1 cellular context compared by ENCODE assay signal in genomic region chr4:27861802-27862201, GRCh38.
A peak's percentile ranks its signal among the peaks of the same experiment; 100 is the strongest.
TF ChIP-seq lines count a peak whose summit lies in the region.

No MANE protein-coding gene starts in this region.

TF ChIP-seq in GM12878, 131 proteins besides CTCF, POLR2A, EP300 and RAD21 (continued from another document and continues in another):
- TF ChIP-seq MTA2 (IDR thresholded peaks at IDR 0.05; ENCODE audit: low read depth), result peak; percentile 59; the same call in 1 of the 2 replicates
- TF ChIP-seq SPI1 (IDR thresholded peaks at IDR 0.05; ENCODE audit: borderline replicate concordance, insufficient read depth, low read depth, low read length), result no peak; the same call in 1 of the 2 replicates
- TF ChIP-seq IKZF2 (IDR thresholded peaks at IDR 0.05), result peak; percentile 55 to 56
- no peak for TF ChIP-seq TARDBP (IDR thresholded peaks at IDR 0.05; ENCODE audit: borderline replicate concordance)
- TF ChIP-seq STAT3 (IDR thresholded peaks at IDR 0.05; ENCODE audit: low read depth, low read length), result no peak
- TF ChIP-seq NFIC (IDR thresholded peaks at IDR 0.05; ENCODE audit: low read depth, low read length), result no peak
- no peak for TF ChIP-seq TCF7 (IDR thresholded peaks at IDR 0.05; ENCODE audit: borderline replicate concordance)
- TF ChIP-seq ZNF622 (IDR thresholded peaks at IDR 0.05), result no peak
- no peak for TF ChIP-seq E2F4 (IDR thresholded peaks at IDR 0.05; ENCODE audit: low read depth, low read length)
- no peak for TF ChIP-seq TCF3 (IDR thresholded peaks at IDR 0.05; ENCODE audit: borderline replicate concordance, insufficient read depth, low read depth, low read length)
- TF ChIP-seq MEF2A (IDR thresholded peaks at IDR 0.05; ENCODE audit: insufficient read depth, low read depth, low read length), result peak; percentile 79; the same call in 1 of the 2 replicates
- no peak for TF ChIP-seq HDAC6 (IDR thresholded peaks at IDR 0.05; ENCODE audit: unreplicated experiment)
- TF ChIP-seq ZNF384 (IDR thresholded peaks at IDR 0.05; ENCODE audit: borderline replicate concordance, low read depth, low read length), result peak; percentile 94
- TF ChIP-seq E2F8 (IDR thresholded peaks at IDR 0.05; ENCODE audit: low read depth, partially characterized antibody), result no peak
- TF ChIP-seq BMI1 (IDR thresholded peaks at IDR 0.05; ENCODE audit: borderline replicate concordance), result no peak
- no peak for TF ChIP-seq PBX3 (IDR thresholded peaks at IDR 0.05; ENCODE audit: insufficient replicate concordance, low read depth, low read length)
- TF ChIP-seq HDAC2 (IDR thresholded peaks at IDR 0.05), result no peak
- TF ChIP-seq FOXK2 (IDR thresholded peaks at IDR 0.05), result no peak
- no peak for TF ChIP-seq CBFB (IDR thresholded peaks at IDR 0.05; ENCODE audit: low read depth)
- no peak for TF ChIP-seq SIX5 (IDR thresholded peaks at IDR 0.05; ENCODE audit: low read depth, low read length, severe bottlenecking)
- no peak for TF ChIP-seq ETV6 (conservative IDR thresholded peaks at IDR 0.05 in 1 of 2, IDR thresholded peaks at IDR 0.05 in 1 of 2; ENCODE audit: borderline replicate concordance in 1 of 2, low read depth in 1 of 2)
- TF ChIP-seq NR2C1 (IDR thresholded peaks at IDR 0.05), result 0 out of 2 replicates have a peak, but pooled peaks have one; percentile 10
- no peak for TF ChIP-seq BCL3 (IDR thresholded peaks at IDR 0.05; ENCODE audit: borderline replicate concordance, insufficient read depth, low read depth, low read length, poor library complexity, severe bottlenecking)
- TF ChIP-seq GABPA (IDR thresholded peaks at IDR 0.05; ENCODE audit: low read depth), result no peak
- no peak for TF ChIP-seq SP1 (IDR thresholded peaks at IDR 0.05; ENCODE audit: low read depth, low read length)
- peak; percentile 71; the same call in 1 of the 2 replicates for TF ChIP-seq JUND (IDR thresholded peaks at IDR 0.05; ENCODE audit: low read depth, low read length)
- TF ChIP-seq RELB (IDR thresholded peaks at IDR 0.05; ENCODE audit: low read depth), result peak; percentile 50; the same call in 1 of the 2 replicates
- TF ChIP-seq MEF2B (IDR thresholded peaks at IDR 0.05; ENCODE audit: partially characterized antibody, poor library complexity, severe bottlenecking), result peak; percentile 86
- TF ChIP-seq MLLT1 (IDR thresholded peaks at IDR 0.05), result no peak
- no peak for TF ChIP-seq PKNOX1 (IDR thresholded peaks at IDR 0.05)
- no peak for TF ChIP-seq CREB1 (IDR thresholded peaks at IDR 0.05; ENCODE audit: low read depth)
- 0 out of 2 replicates have a peak, but pooled peaks have one; percentile 25 for TF ChIP-seq IRF4 (IDR thresholded peaks at IDR 0.05; ENCODE audit: low read depth, low read length)
- TF ChIP-seq CEBPZ (IDR thresholded peaks at IDR 0.05; ENCODE audit: low read depth, low read length), result no peak
- TF ChIP-seq CREM (IDR thresholded peaks at IDR 0.05; ENCODE audit: low read depth), result no peak
- 0 out of 2 replicates have a peak, but pooled peaks have one; percentile 18 for TF ChIP-seq ATF7 (IDR thresholded peaks at IDR 0.05; ENCODE audit: low read depth)
- no peak for TF ChIP-seq POU2F2 (IDR thresholded peaks at IDR 0.05; ENCODE audit: borderline replicate concordance, low read depth, low read length)
- no peak for TF ChIP-seq SKIL (IDR thresholded peaks at IDR 0.05; ENCODE audit: low read depth, poor library complexity, severe bottlenecking)
- TF ChIP-seq IKZF1 (conservative IDR thresholded peaks at IDR 0.05), result peak; percentile 46
- peak; percentile 56 for TF ChIP-seq RUNX3 (IDR thresholded peaks at IDR 0.05; ENCODE audit: low read length)
- no peak for TF ChIP-seq BHLHE40 (IDR thresholded peaks at IDR 0.05; ENCODE audit: borderline replicate concordance in 1 of 2, low read depth in 2 of 2, low read length in 1 of 2)
- TF ChIP-seq YY1 (IDR thresholded peaks at IDR 0.05; ENCODE audit: low read depth, low read length), result peak; percentile 62; the same call in 1 of the 2 replicates
- no peak for TF ChIP-seq CHD1 (IDR thresholded peaks at IDR 0.05; ENCODE audit: low read depth, low read length)
- no peak for TF ChIP-seq ZNF24 (IDR thresholded peaks at IDR 0.05)
- TF ChIP-seq ZZZ3 (IDR thresholded peaks at IDR 0.05; ENCODE audit: control insufficient read depth, insufficient read length, low read depth), result no peak
- TF ChIP-seq SREBF2 (IDR thresholded peaks at IDR 0.05; ENCODE audit: low read length), result no peak
- no peak for TF ChIP-seq SIN3A (IDR thresholded peaks at IDR 0.05; ENCODE audit: low read depth, low read length)
- TF ChIP-seq PAX8 (IDR thresholded peaks at IDR 0.05), result no peak
